ENCODE assay signal across 22 cellular contexts in genomic region chrX:53598169-53598568, GRCh38.
DNase-seq lines count a peak whose midpoint lies in the region; ATAC-seq, FAIRE-seq and TF ChIP-seq lines count a peak whose summit lies in the region.
"Had no signal": no experiment of that assay in that cellular context is flagged by ENCODE, and none has a peak within 500 bp of the region (broad histone marks: within the 10 kb centered on the region; RNA-seq: fewer than 3 reads in every experiment).

No MANE protein-coding gene starts in this region.

- no peaks in the 10 kb centered on the region for H3K36me3 ChIP-seq in hepatocyte (replicated peaks; ENCODE audit: insufficient read depth, low read depth)

- H3K9me2 ChIP-seq in hepatocyte (replicated peaks; ENCODE audit: insufficient read depth), result no peaks in the 10 kb centered on the region

- no peak for DNase-seq in activated CD8-positive, alpha-beta T cell treated with anti-CD3 and anti-CD28 coated beads for 36 hours
- DNase-seq in activated CD8-positive, alpha-beta T cell treated with anti-CD3 and anti-CD28 coated beads, Interleukin-2, amount 10 ng/mL, durations not matched to agents 7 days and 5 days, result no peak
- no peak for DNase-seq in GM18507 (ENCODE audit: extremely low spot score, insufficient read length, low read depth)
- no peak for DNase-seq in activated B cell treated with CpG ODN at 0.5 μM for 24 hours
- no peak for DNase-seq in stimulated activated naive B cell treated with anti-CD40 and anti-IgM and Interleukin-4, amounts not matched to agents 10 μg/mL and 1 μg/mL and 100 μg/mL, for 72 hours
- DNase-seq in NCI-H146 (lab: John Stamatoyannopoulos, UW), result no peak
- no peak for DNase-seq in hepatocyte (ENCODE audit: low spot score)
- DNase-seq: Calu3, DMS153, DND-41, MM.1S, NCI-H1694 treated with DMSO at 0.1 percent for 48 hours, NCI-H2081, NCI-H2227 treated with DMSO at 0.1 percent for 48 hours, NCI-H526 treated with DMSO at 0.1 percent for 48 hours, Right ventricle myocardium superior, RPMI8226 had no signal

- no peaks in the 10 kb centered on the region for H3K27me3 ChIP-seq in hepatocyte
- H3K27me3 ChIP-seq: SJSA1 had no signal

- intact Hi-C loops in activated CD8-positive, alpha-beta T cell treated with anti-CD3 and anti-CD28 coated beads for 36 hours (cut with micrococcal nuclease), result no loop called here
- intact Hi-C loops in activated B cell treated with CpG ODN at 0.5 μM for 24 hours (cut with micrococcal nuclease), result no loop called here

- no peak overlapping the region for H3K4me2 ChIP-seq in hepatocyte
- H3K4me2 ChIP-seq: KMS-11 had no signal

- H3K9me3 ChIP-seq in hepatocyte (ENCODE audit: low read depth), result no peaks in the 10 kb centered on the region
- H3K9me3 ChIP-seq: SJSA1 had no signal

- no peaks in the 10 kb centered on the region for H3K27me3 Mint-ChIP-seq in activated CD8-positive, alpha-beta T cell treated with anti-CD3 and anti-CD28 coated beads for 36 hours
- no peaks in the 10 kb centered on the region for H3K27me3 Mint-ChIP-seq in activated CD8-positive, alpha-beta T cell treated with anti-CD3 and anti-CD28 coated beads, Interleukin-2, amount 10 ng/mL, durations not matched to agents 7 days and 5 days (ENCODE audit: low read depth)
- H3K27me3 Mint-ChIP-seq in activated B cell treated with CpG ODN at 0.5 μM for 24 hours, result no peaks in the 10 kb centered on the region
- H3K27me3 Mint-ChIP-seq in stimulated activated naive B cell treated with anti-CD40 and anti-IgM and Interleukin-4, amounts not matched to agents 10 μg/mL and 1 μg/mL and 100 μg/mL, for 72 hours, result no peaks in the 10 kb centered on the region
- H3K27me3 Mint-ChIP-seq: IgD-negative memory B cell had no signal

- no peaks in the 10 kb centered on the region for H3K4me1 ChIP-seq in hepatocyte (ENCODE audit: insufficient read depth)
- H3K4me1 ChIP-seq: SJSA1 had no signal

- no peak overlapping the region for H3K27ac ChIP-seq in hepatocyte
- H3K27ac ChIP-seq: HL-60, KMS-11, SJSA1 had no signal

- CTCF ChIA-PET in activated CD8-positive, alpha-beta T cell treated with anti-CD3 and anti-CD28 coated beads for 36 hours (lab: Charles Lee), result no interaction called here
- CTCF ChIA-PET in activated CD8-positive, alpha-beta T cell treated with anti-CD3 and anti-CD28 coated beads, Interleukin-2, amount 10 ng/mL, durations not matched to agents 7 days and 5 days (lab: Charles Lee), result no interaction called here
- CTCF ChIA-PET in activated B cell treated with CpG ODN at 0.5 μM for 24 hours (lab: Charles Lee), result no interaction called here

- peak overlapping the region; percentile 59 for H3K27ac Mint-ChIP-seq in activated CD8-positive, alpha-beta T cell treated with anti-CD3 and anti-CD28 coated beads for 36 hours
- H3K27ac Mint-ChIP-seq in activated CD8-positive, alpha-beta T cell treated with anti-CD3 and anti-CD28 coated beads, Interleukin-2, amount 10 ng/mL, durations not matched to agents 7 days and 5 days, result no peak overlapping the region
- H3K27ac Mint-ChIP-seq in activated B cell treated with CpG ODN at 0.5 μM for 24 hours, result peak overlapping the region; percentile 70
- no peak overlapping the region for H3K27ac Mint-ChIP-seq in stimulated activated naive B cell treated with anti-CD40 and anti-IgM and Interleukin-4, amounts not matched to agents 10 μg/mL and 1 μg/mL and 100 μg/mL, for 72 hours
- H3K27ac Mint-ChIP-seq: IgD-negative memory B cell had no signal

- ATAC-seq in activated CD8-positive, alpha-beta T cell treated with anti-CD3 and anti-CD28 coated beads for 36 hours, result no peak
- ATAC-seq in activated CD8-positive, alpha-beta T cell treated with anti-CD3 and anti-CD28 coated beads, Interleukin-2, amount 10 ng/mL, durations not matched to agents 7 days and 5 days, result no peak
- ATAC-seq in activated B cell treated with CpG ODN at 0.5 μM for 24 hours (ENCODE audit: low read depth), result peak; percentile 42
- ATAC-seq in stimulated activated naive B cell treated with anti-CD40 and anti-IgM and Interleukin-4, amounts not matched to agents 10 μg/mL and 1 μg/mL and 100 μg/mL, for 72 hours (replicated peaks), result peak; percentile 27 to 29
- ATAC-seq: HCT116 had no signal

- H3K4me1 Mint-ChIP-seq in activated CD8-positive, alpha-beta T cell treated with anti-CD3 and anti-CD28 coated beads for 36 hours (ENCODE audit: low read depth), result peaks cover 3% of the 10 kb centered on the region
- H3K4me1 Mint-ChIP-seq in activated CD8-positive, alpha-beta T cell treated with anti-CD3 and anti-CD28 coated beads, Interleukin-2, amount 10 ng/mL, durations not matched to agents 7 days and 5 days (ENCODE audit: low read depth), result no peaks in the 10 kb centered on the region
- peaks cover 13% of the 10 kb centered on the region for H3K4me1 Mint-ChIP-seq in activated B cell treated with CpG ODN at 0.5 μM for 24 hours
- peaks cover 12 to 23% of the 10 kb centered on the region in 2 donors for H3K4me1 Mint-ChIP-seq in stimulated activated naive B cell treated with anti-CD40 and anti-IgM and Interleukin-4, amounts not matched to agents 10 μg/mL and 1 μg/mL and 100 μg/mL, for 72 hours

- peaks cover 26% of the 10 kb centered on the region for H3K36me3 Mint-ChIP-seq in activated CD8-positive, alpha-beta T cell treated with anti-CD3 and anti-CD28 coated beads for 36 hours (ENCODE audit: low read depth)
- H3K36me3 Mint-ChIP-seq in activated CD8-positive, alpha-beta T cell treated with anti-CD3 and anti-CD28 coated beads, Interleukin-2, amount 10 ng/mL, durations not matched to agents 7 days and 5 days (ENCODE audit: low read depth), result peaks cover 46% of the 10 kb centered on the region
- peaks cover 62% of the 10 kb centered on the region for H3K36me3 Mint-ChIP-seq in activated B cell treated with CpG ODN at 0.5 μM for 24 hours (ENCODE audit: low read depth)
- peaks cover 12 to 29% of the 10 kb centered on the region in 2 donors for H3K36me3 Mint-ChIP-seq in stimulated activated naive B cell treated with anti-CD40 and anti-IgM and Interleukin-4, amounts not matched to agents 10 μg/mL and 1 μg/mL and 100 μg/mL, for 72 hours
- H3K36me3 Mint-ChIP-seq: IgD-negative memory B cell had no signal

- H4K20me1 ChIP-seq in hepatocyte (ENCODE audit: insufficient read depth, poor library complexity, severe bottlenecking), result no peaks in the 10 kb centered on the region

- no peak overlapping the region for H3K4me3 ChIP-seq in hepatocyte
- H3K4me3 ChIP-seq: SJSA1 had no signal

- H3K79me2 ChIP-seq in hepatocyte, result no peaks in the 10 kb centered on the region

- peak; percentile 58 for FAIRE-seq in GM18507 (lab: Jason Lieb, UNC)

- no peak overlapping the region for H3K4me3 Mint-ChIP-seq in activated CD8-positive, alpha-beta T cell treated with anti-CD3 and anti-CD28 coated beads for 36 hours
- H3K4me3 Mint-ChIP-seq in activated CD8-positive, alpha-beta T cell treated with anti-CD3 and anti-CD28 coated beads, Interleukin-2, amount 10 ng/mL, durations not matched to agents 7 days and 5 days, result no peak overlapping the region
- H3K4me3 Mint-ChIP-seq in activated B cell treated with CpG ODN at 0.5 μM for 24 hours, result no peak overlapping the region
- H3K4me3 Mint-ChIP-seq in stimulated activated naive B cell treated with anti-CD40 and anti-IgM and Interleukin-4, amounts not matched to agents 10 μg/mL and 1 μg/mL and 100 μg/mL, for 72 hours, result no peak overlapping the region
- H3K4me3 Mint-ChIP-seq: IgD-negative memory B cell had no signal

- whole genome bisulfite sequencing in hepatocyte (ENCODE audit: low lambda C conversion rate, missing lambda C conversion rate), result 70% methylated on average over 2 of the region's 2 CpGs

- POLR2A ChIA-PET in activated CD8-positive, alpha-beta T cell treated with anti-CD3 and anti-CD28 coated beads for 36 hours (lab: Charles Lee), result interaction anchor here (1.2 kb wide), 1 partner anchor 15 kb away, joined by 3 read pairs; no protein-coding TSS in a partner anchor
- POLR2A ChIA-PET in activated CD8-positive, alpha-beta T cell treated with anti-CD3 and anti-CD28 coated beads, Interleukin-2, amount 10 ng/mL, durations not matched to agents 7 days and 5 days (lab: Charles Lee), result no interaction called here
- POLR2A ChIA-PET in activated B cell treated with CpG ODN at 0.5 μM for 24 hours (lab: Charles Lee), result no interaction called here

- H3K9me3 Mint-ChIP-seq in activated CD8-positive, alpha-beta T cell treated with anti-CD3 and anti-CD28 coated beads for 36 hours, result no peaks in the 10 kb centered on the region
- no peaks in the 10 kb centered on the region for H3K9me3 Mint-ChIP-seq in activated CD8-positive, alpha-beta T cell treated with anti-CD3 and anti-CD28 coated beads, Interleukin-2, amount 10 ng/mL, durations not matched to agents 7 days and 5 days (ENCODE audit: insufficient read depth)
- no peaks in the 10 kb centered on the region for H3K9me3 Mint-ChIP-seq in activated B cell treated with CpG ODN at 0.5 μM for 24 hours
- no peaks in the 10 kb centered on the region for H3K9me3 Mint-ChIP-seq in stimulated activated naive B cell treated with anti-CD40 and anti-IgM and Interleukin-4, amounts not matched to agents 10 μg/mL and 1 μg/mL and 100 μg/mL, for 72 hours
- H3K9me3 Mint-ChIP-seq: IgD-negative memory B cell had no signal

- no peak for TF ChIP-seq CTCF in activated CD8-positive, alpha-beta T cell treated with anti-CD3 and anti-CD28 coated beads for 36 hours (IDR thresholded peaks at IDR 0.05)
- TF ChIP-seq CTCF in activated B cell treated with CpG ODN at 0.5 μM for 24 hours (IDR thresholded peaks at IDR 0.05) (no peak), hepatocyte (IDR thresholded peaks at IDR 0.05; ENCODE audit: poor library complexity) (no peak)

- no peak overlapping the region for H2AFZ ChIP-seq in hepatocyte

Comparison
In these comparisons a context has a peak if more than half of its experiments do, and no peak if none do; other contexts are left out.
1. H3K27ac Mint-ChIP-seq: peak in activated CD8-positive, alpha-beta T cell treated with anti-CD3 and anti-CD28 coated beads for 36 hours (single experiment) and activated B cell treated with CpG ODN at 0.5 μM for 24 hours (single experiment); none in activated CD8-positive, alpha-beta T cell treated with anti-CD3 and anti-CD28 coated beads, Interleukin-2, amount 10 ng/mL, durations not matched to agents 7 days and 5 days (single experiment) and stimulated activated naive B cell treated with anti-CD40 and anti-IgM and Interleukin-4, amounts not matched to agents 10 μg/mL and 1 μg/mL and 100 μg/mL, for 72 hours (single experiment).
2. ATAC-seq: peak in activated B cell treated with CpG ODN at 0.5 μM for 24 hours (single experiment) and stimulated activated naive B cell treated with anti-CD40 and anti-IgM and Interleukin-4, amounts not matched to agents 10 μg/mL and 1 μg/mL and 100 μg/mL, for 72 hours (2 of 2); none in activated CD8-positive, alpha-beta T cell treated with anti-CD3 and anti-CD28 coated beads for 36 hours (single experiment) and activated CD8-positive, alpha-beta T cell treated with anti-CD3 and anti-CD28 coated beads, Interleukin-2, amount 10 ng/mL, durations not matched to agents 7 days and 5 days (single experiment).